ENCODE assay signal across 23 cellular contexts in the genomic region with DNA sequence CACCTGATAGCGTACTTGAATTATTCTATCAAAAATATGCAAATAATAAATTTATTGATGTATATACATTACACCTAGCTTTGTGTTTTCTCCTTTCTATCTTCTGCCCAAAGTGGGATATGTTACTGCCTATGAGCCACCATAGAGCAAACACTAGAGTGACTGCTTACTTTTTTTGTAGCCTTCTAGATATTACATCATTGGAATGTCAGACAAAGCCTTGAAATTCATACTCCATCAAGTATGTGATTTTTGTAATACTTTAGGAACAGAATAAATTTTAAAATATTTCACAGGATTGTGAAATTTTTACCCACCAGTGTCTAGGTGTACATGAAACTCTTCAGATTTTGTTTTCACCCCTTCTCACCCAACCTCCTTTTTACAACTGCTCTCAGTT.
"Had no signal": no experiment of that assay in that cellular context is flagged by ENCODE, and none has a peak within 500 bp of the region (broad histone marks: within the 10 kb centered on the region; RNA-seq: fewer than 3 reads in every experiment).

No MANE protein-coding gene starts in this region.

- DNase-seq: activated CD4-positive, alpha-beta T cell treated with anti-CD3 and anti-CD28 coated beads for 48 hours; activated CD8-positive, alpha-beta memory T cell treated with anti-CD3 and anti-CD28 coated beads, Interleukin-2, amount 50 U/mL, for 4 hours; activated CD8-positive, alpha-beta T cell treated with anti-CD3 and anti-CD28 coated beads, Interleukin-2, amount 10 ng/mL, durations not matched to agents 7 days and 5 days; activated gamma-delta T cell; activated naive CD8-positive, alpha-beta T cell treated with anti-CD3 and anti-CD28 coated beads, Interleukin-2, amount 10 ng/mL, durations not matched to agents 7 days and 5 days; activated T-cell treated with anti-CD3 and anti-CD28 coated beads, Interleukin-2, amount 50 U/mL, for 72 hours; aorta; erythroblast; foreskin fibroblast; heart left ventricle; left cardiac atrium; midbrain; naive B cell; stimulated activated CD4-positive, alpha-beta T cell treated with anti-CD3 and anti-CD28 coated beads, Interleukin-15, amount 100 ng/mL, for 24 hours; stimulated activated CD4-positive, alpha-beta T cell treated with anti-CD3 and anti-CD28 coated beads, Interleukin-4, amount 100 ng/mL, for 1 hour; stimulated activated naive B cell treated with anti-CD40 and anti-IgM and Interleukin-4, amounts not matched to agents 10 μg/mL and 1 μg/mL and 100 μg/mL, for 72 hours; T-helper 2 cell; transverse colon had no signal

- H3K4me2 ChIP-seq: neural progenitor cell had no signal

- H3K27me3 ChIP-seq: heart left ventricle, neural progenitor cell, transverse colon, vagina had no signal

- ATAC-seq: activated CD8-positive, alpha-beta T cell treated with anti-CD3 and anti-CD28 coated beads, Interleukin-2, amount 10 ng/mL, durations not matched to agents 7 days and 5 days; activated T-cell treated with anti-CD3 and anti-CD28 coated beads, Interleukin-2, amount 50 U/mL, for 72 hours; stimulated activated naive B cell treated with anti-CD40 and anti-IgM and Interleukin-4, amounts not matched to agents 10 μg/mL and 1 μg/mL and 100 μg/mL, for 72 hours; WTC11 had no signal

- H3K4me3 ChIP-seq: heart left ventricle, lung, neural progenitor cell, transverse colon, vagina had no signal

- H3K9me3 ChIP-seq: transverse colon, vagina had no signal

- H3K27ac ChIP-seq: heart left ventricle, neural progenitor cell, parathyroid adenoma, transverse colon, vagina had no signal

- H2AFZ ChIP-seq: neural progenitor cell, parathyroid adenoma had no signal

- H3K4me1 ChIP-seq: neural progenitor cell, parathyroid adenoma, transverse colon, vagina had no signal

- H3K79me2 ChIP-seq: parathyroid adenoma had no signal

- H3K36me3 ChIP-seq: heart left ventricle, neural progenitor cell, transverse colon, vagina had no signal

- H3K9ac ChIP-seq: neural progenitor cell, parathyroid adenoma had no signal
